In genomic region chr15:41894251-41894790, GRCh38 we compare ENCODE assay signal across 8 cellular contexts. TPM values are rescaled to one million over a fixed set of nuclear protein-coding genes. Genes with fewer than 3 reads are reported as not detected.
DNase-seq lines count a peak whose midpoint lies in the region; ATAC-seq, FAIRE-seq and TF ChIP-seq lines count a peak whose summit lies in the region.

No MANE protein-coding gene starts in this region.

- no peaks in the 10 kb centered on the region for H3K9me3 Mint-ChIP-seq in naive B cell

- RAD21 ChIA-PET in GM12878 (lab: Charles Lee; ENCODE audit: unreplicated experiment): interaction anchor here (1.3 kb wide), 1 partner anchor 10 kb away, joined by 6 read pairs; no protein-coding TSS in a partner anchor

- in situ Hi-C loops in GM12878 (cut with MboI): no loop called here

- H2AFZ ChIP-seq in GM12878 (ENCODE audit: control insufficient read depth, low read depth, low read length): no peak overlapping the region; the same call in 1 of the 2 replicates

- H3K9me3 ChIP-seq in A549 (no peaks in the 10 kb centered on the region), GM12878 (replicated peaks; ENCODE audit: control insufficient read depth, insufficient read depth, low read length) (no peaks in the 10 kb centered on the region)

- no peak for TF ChIP-seq POLR2A in A549 (IDR thresholded peaks at IDR 0.05; ENCODE audit: low read length)
- no peak for TF ChIP-seq POLR2A in GM12878 (IDR thresholded peaks at IDR 0.05; ENCODE audit: low read depth, low read length)

- H3K27me3 Mint-ChIP-seq in naive B cell: no peaks in the 10 kb centered on the region

- TF ChIP-seq RAD21 in A549 (conservative IDR thresholded peaks at IDR 0.05 in 1 of 2, IDR thresholded peaks at IDR 0.05 in 1 of 2) (no peak), GM12878 (IDR thresholded peaks at IDR 0.05; ENCODE audit: insufficient read depth, low read depth, low read length) (no peak)

- no peaks in the 10 kb centered on the region for H3K27me3 ChIP-seq in GM12878 (replicated peaks in 1 of 2; ENCODE audit: control insufficient read depth in 2 of 2, insufficient read depth in 2 of 2, low read length in 1 of 2)

- H3K4me2 ChIP-seq in A549: no peak overlapping the region
- peak overlapping the region; percentile 28 for H3K4me2 ChIP-seq in GM12878 (ENCODE audit: control insufficient read depth, insufficient read depth)

- no TSS peak for BruUV-seq in GM12878 (replicated peaks; lab: Mats Ljungman, UMichigan)

- CTCF ChIA-PET in A549 (lab: Yijun Ruan, JAX) (interaction anchor here (4.8 kb wide), 1 partner anchor 10 kb away, joined by 25 read pairs; no protein-coding TSS in a partner anchor), GM12878 (lab: Yijun Ruan, JAX) (interaction anchor here (0.6 to 2.6 kb wide), 4 partner anchors 9 to 134 kb away, joined by 3 to 16 read pairs (median 6); no protein-coding TSS in a partner anchor)

- H3K79me2 ChIP-seq in GM12878 (ENCODE audit: control insufficient read depth, insufficient read depth, low read length): no peaks in the 10 kb centered on the region

- intact Hi-C loops in GM12878 (cut with micrococcal nuclease; ENCODE audit: unreplicated experiment): no loop called here

- POLR2A ChIA-PET in A549 (lab: Yijun Ruan, JAX): no interaction called here
- POLR2A ChIA-PET in GM12878 (lab: Charles Lee): no interaction called here

- ATAC-seq in A549: peak in 1 of 2 experiments; percentile 10; a peak in 3 of 6 replicates
- peak; percentile 13 for ATAC-seq in GM21529 (IDR thresholded peaks at IDR 0.05; ENCODE audit: unreplicated experiment)
- ATAC-seq in GM12878: no peak; the same call in 1 of the 3 replicates
- no peak for ATAC-seq in naive B cell (ENCODE audit: low read depth in 2 of 2)

- no peaks in the 10 kb centered on the region for H4K20me1 ChIP-seq in GM12878 (ENCODE audit: control insufficient read depth, insufficient read depth)

- FAIRE-seq in A549 (lab: Jason Lieb, UNC): no peak
- no peak for FAIRE-seq in GM12878 (lab: Jason Lieb, UNC)

- peak overlapping the region in 7 of 8 donors; percentile 69 to 89 (median 81) for H3K4me3 Mint-ChIP-seq in naive B cell

- TF ChIP-seq CTCF in A549 (IDR thresholded peaks at IDR 0.05) (no peak), GM12878 (IDR thresholded peaks at IDR 0.05 in 2 of 3, conservative IDR thresholded peaks at IDR 0.05 in 1 of 3; ENCODE audit: control insufficient read depth in 2 of 3, extremely low read depth in 1 of 3, insufficient read depth in 1 of 3, low read depth in 3 of 3, low read length in 3 of 3) (no peak)

- TF ChIP-seq EP300 in A549 (IDR thresholded peaks at IDR 0.05) (no peak), GM12878 (IDR thresholded peaks at IDR 0.05; ENCODE audit: borderline replicate concordance in 1 of 2, control insufficient read depth in 1 of 2, low read depth in 2 of 2, low read length in 2 of 2) (no peak)

- H3K4me1 Mint-ChIP-seq in naive B cell: peaks cover 27 to 54% (median 54%) of the 10 kb centered on the region in 3 donors

- peak overlapping the region; percentile 49 to 96 (median 88) for H3K27ac Mint-ChIP-seq in naive B cell

- peaks cover 2 to 6% of the 10 kb centered on the region in 2 experiments; a peak in 3 of 4 replicates for H3K36me3 ChIP-seq in GM12878 (ENCODE audit: control insufficient read depth in 2 of 2, insufficient read depth in 2 of 2, low read length in 1 of 2)

- H3K4me1 ChIP-seq in A549 (peaks cover 11% of the 10 kb centered on the region; the same call in 2 of the 3 replicates), GM12878 (ENCODE audit: control insufficient read depth, insufficient read depth, low read length) (peaks cover 15% of the 10 kb centered on the region)

- no peaks in the 10 kb centered on the region for H3K36me3 Mint-ChIP-seq in naive B cell

- SMC1A ChIA-PET in GM12878 (lab: Charles Lee; ENCODE audit: uncharacterized antibody, unreplicated experiment): interaction anchor here (1.2 kb wide), 1 partner anchor 169 kb away, joined by 3 read pairs; no protein-coding TSS in a partner anchor

- DNase-seq in A549 (ENCODE audit: low read depth in 1 of 2, low spot score in 1 of 2) (no peak), GM12878 (ENCODE audit: low read depth, low spot score) (no peak), naive B cell (no peak), mesenteric fat pad (ENCODE audit: low spot score) (no peak), hepatic stellate cell (ENCODE audit: low spot score) (no peak), NCI-H69 (lab: John Stamatoyannopoulos, UW) (no peak), NCI-H2227 treated with DMSO at 0.1 percent for 48 hours (lab: John Stamatoyannopoulos, UW) (no peak)

- H3K9ac ChIP-seq in GM12878 (ENCODE audit: control insufficient read depth, insufficient read depth, low read length): no peak overlapping the region

- H3K27ac ChIP-seq in A549 (peak overlapping the region; percentile 55 to 76; a peak in 3 of 6 replicates), GM12878 (ENCODE audit: control insufficient read depth, insufficient read depth) (no peak overlapping the region)

- WGBS in A549 (ENCODE audit: missing lambda C conversion rate): no CpG with 5 or more reads among the region's 17 CpGs
- WGBS in GM12878 (ENCODE audit: insufficient coverage, insufficient replicate concordance, low lambda C conversion rate, missing lambda C conversion rate): 30% methylated on average over 17 of the region's 17 CpGs

- H3K4me3 ChIP-seq in A549 (no peak overlapping the region), GM12878 (no peak overlapping the region; the same call in 1 of the 2 replicates)

TF ChIP-seq in A549, 52 proteins besides CTCF, POLR2A, EP300 and RAD21 (continues in another document):
- no peak for TF ChIP-seq SREBF2 (IDR thresholded peaks at IDR 0.05)

TF ChIP-seq in GM12878, 131 proteins besides CTCF, POLR2A, EP300 and RAD21:
- 0 out of 2 replicates have a peak, but pooled peaks have one; percentile 12 for TF ChIP-seq MAX (IDR thresholded peaks at IDR 0.05; ENCODE audit: low read depth, low read length)
- no peak for TF ChIP-seq MEF2A (IDR thresholded peaks at IDR 0.05; ENCODE audit: insufficient read depth, low read depth, low read length)

RNA-seq across cellular contexts. Expression of gene SPTBN5, which starts 0.5 kb away (rescaled TPM):
- polyA plus RNA-seq in A549 (2011; rRNA removed) (0.05 and 0.08 TPM in 2 replicates), A549 (2017; fragmentation: RNase III; extraction: RNeasy Plus Mini Kit Qiagen cat#74134 plus additional on column Dnase treatment) (0.17 to 0.24 TPM (median 0.22 TPM) in 3 replicates), GM12878 (2011; rRNA removed) (0.01 and 0.03 TPM in 2 replicates), GM12878 (2014; fragmentation: Illumina TruSeq; extraction: Trizol) (0.01 TPM in 1 of 2 replicates, not detected in the other), GM12878 (2014; fragmentation: Nextera tagmentation; extraction: Ambion mirVana) (not detected), GM12878 (2014; rRNA removed) (0.06 and 0.10 TPM in 2 replicates), GM12878 (2016; fragmentation: Nextera tagmentation; extraction: Ambion mirVana) (not detected), naive B cell (ENCODE audit: low read depth in 6 of 6) (not detected)
- 0.05 and 0.06 TPM in 2 replicates for polyA plus RNA-seq in A549 (2012; cell fraction: cytosol; rRNA removed)
- 0.54 TPM in 2 replicates for polyA plus RNA-seq in A549 (2012; cell fraction: nucleus; rRNA removed)
- polyA minus RNA-seq in A549 (2011; rRNA and poly(A)+ RNA removed): 0.12 TPM in 1 of 2 replicates, not detected in the other
- 0.15 and 0.17 TPM in 2 replicates for total RNA-seq in GM12878 (2013; cell fraction: nucleolus; rRNA removed)
- total RNA-seq in GM12878 (2014; rRNA removed) (0.06 and 0.44 TPM in 2 replicates), GM12878 (2014; rRNA removed; fragmentation: Illumina TruSeq; extraction: Trizol) (under 0.01 TPM in 1 of 2 replicates, not detected in the other), GM12878 (2021) (0.05 and 0.18 TPM in 2 replicates), mesenteric fat pad (1.6 TPM)
- polyA plus RNA-seq in GM12878 (2011; ENCODE audit: low read depth): 0.04 TPM
- 0.01 and 0.02 TPM in 2 replicates for polyA plus RNA-seq in GM12878 (2011; cell fraction: cytosol; rRNA removed)
- polyA plus RNA-seq in GM12878 (2011; cell fraction: nucleus; rRNA removed): 0.29 and 0.57 TPM in 2 replicates
- polyA plus RNA-seq in GM12878 (2012): 0.08 and 0.11 TPM in 2 replicates
- 0.05 TPM in 1 of 2 replicates, not detected in the other for polyA minus RNA-seq in GM12878 (2011; rRNA and poly(A)+ RNA removed)
- not detected in 2 replicates for polyA minus RNA-seq in GM12878 (2011; cell fraction: cytosol; rRNA and poly(A)+ RNA removed)
- under 0.01 and 0.10 TPM in 2 replicates for polyA minus RNA-seq in GM12878 (2011; cell fraction: nucleus; rRNA and poly(A)+ RNA removed)

RNA-seq across cellular contexts. Expression of gene PLA2G4B, which starts 55.7 kb away (rescaled TPM):
- 1.7 and 2.6 TPM in 2 replicates for polyA plus RNA-seq in A549 (2011; rRNA removed)
- 2.4 TPM in 2 replicates for polyA plus RNA-seq in A549 (2012; cell fraction: cytosol; rRNA removed)
- polyA plus RNA-seq in A549 (2012; cell fraction: nucleus; rRNA removed): 32.2 and 37.9 TPM in 2 replicates
- polyA plus RNA-seq in A549 (2017; fragmentation: RNase III; extraction: RNeasy Plus Mini Kit Qiagen cat#74134 plus additional on column Dnase treatment): 2.2 to 2.7 TPM (median 2.2 TPM) in 3 replicates
- polyA minus RNA-seq in A549 (2011; rRNA and poly(A)+ RNA removed): 0.68 and 1.7 TPM in 2 replicates
- 5.0 and 9.9 TPM in 2 replicates for total RNA-seq in GM12878 (2013; cell fraction: nucleolus; rRNA removed)
- total RNA-seq in GM12878 (2014; rRNA removed): 2.6 and 3.1 TPM in 2 replicates
- 0.67 and 0.78 TPM in 2 replicates for total RNA-seq in GM12878 (2014; rRNA removed; fragmentation: Illumina TruSeq; extraction: Trizol)
- total RNA-seq in GM12878 (2021): 3.1 and 6.6 TPM in 2 replicates
- 3.3 TPM for polyA plus RNA-seq in GM12878 (2011; ENCODE audit: low read depth)
- 2.7 and 3.2 TPM in 2 replicates for polyA plus RNA-seq in GM12878 (2011; rRNA removed)
- 2.9 and 6.4 TPM in 2 replicates for polyA plus RNA-seq in GM12878 (2011; cell fraction: cytosol; rRNA removed)
- polyA plus RNA-seq in GM12878 (2011; cell fraction: nucleus; rRNA removed): 27.2 and 31.9 TPM in 2 replicates
- 2.4 and 3.6 TPM in 2 replicates for polyA plus RNA-seq in GM12878 (2012)
- polyA plus RNA-seq in GM12878 (2014; fragmentation: Illumina TruSeq; extraction: Trizol): 0.43 and 2.4 TPM in 2 replicates
- under 1 TPM; 0.22 to 0.93 TPM for polyA plus RNA-seq in GM12878 (2014; fragmentation: Nextera tagmentation; extraction: Ambion mirVana)
- 3.8 and 6.9 TPM in 2 replicates for polyA plus RNA-seq in GM12878 (2014; rRNA removed)
- polyA plus RNA-seq in GM12878 (2016; fragmentation: Nextera tagmentation; extraction: Ambion mirVana): 1 to 10 TPM; 4.4 to 6.3 TPM
- polyA minus RNA-seq in GM12878 (2011; rRNA and poly(A)+ RNA removed): 0.22 and 0.72 TPM in 2 replicates
- polyA minus RNA-seq in GM12878 (2011; cell fraction: cytosol; rRNA and poly(A)+ RNA removed): not detected in 2 replicates
- 1.9 and 3.4 TPM in 2 replicates for polyA minus RNA-seq in GM12878 (2011; cell fraction: nucleus; rRNA and poly(A)+ RNA removed)
- 1 to 10 TPM in 1 of 6 donors, under 1 TPM in 3, not detected in 2; 0.45 to 1.5 (median 0.48) TPM for polyA plus RNA-seq in naive B cell (ENCODE audit: low read depth in 6 of 6)
- 4.3 TPM for total RNA-seq in mesenteric fat pad

Comparison
In these comparisons a context has a peak if more than half of its experiments do, and no peak if none do; other contexts are left out.
1. Of the 24 proteins assayed by ChIP-seq in both GM12878 and A549: peak only in GM12878: MAX; only in A549: none; in both: none; in neither: 23.